In the genomic region with DNA sequence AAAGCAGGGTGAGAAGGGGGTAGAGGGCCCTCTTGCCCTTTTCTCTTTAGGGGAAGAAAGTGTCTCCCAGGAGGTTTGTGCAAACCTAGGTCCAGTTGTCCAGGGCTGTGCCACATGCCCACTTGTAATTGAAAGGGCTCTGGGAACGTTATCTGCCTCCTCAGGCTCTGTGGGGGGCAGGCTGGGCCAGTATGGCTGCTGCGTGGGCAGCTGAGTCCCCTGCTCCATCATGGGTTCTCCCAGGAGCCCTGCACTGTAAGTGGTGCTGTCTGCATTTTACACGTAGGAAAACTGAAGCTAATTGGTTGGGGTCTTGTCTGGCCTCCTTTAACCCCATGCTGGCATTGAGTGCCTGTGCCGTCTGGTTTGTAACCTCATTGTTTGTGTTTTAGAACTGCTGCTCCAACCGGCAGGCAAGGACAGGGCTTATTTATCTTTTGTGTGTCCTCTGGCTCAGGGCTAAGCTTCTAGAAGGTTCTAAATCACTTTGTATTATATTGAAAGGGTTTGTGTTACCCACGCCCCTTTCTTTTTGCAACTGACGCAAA, we compare ENCODE assay signal across 1 cellular context.
TF ChIP-seq lines count a peak whose summit lies in the region.

No MANE protein-coding gene starts in this region.

TF ChIP-seq in K562, 482 proteins besides CTCF, POLR2A, EP300 and RAD21 (continued from another document):
- TF ChIP-seq, protein P1, sequence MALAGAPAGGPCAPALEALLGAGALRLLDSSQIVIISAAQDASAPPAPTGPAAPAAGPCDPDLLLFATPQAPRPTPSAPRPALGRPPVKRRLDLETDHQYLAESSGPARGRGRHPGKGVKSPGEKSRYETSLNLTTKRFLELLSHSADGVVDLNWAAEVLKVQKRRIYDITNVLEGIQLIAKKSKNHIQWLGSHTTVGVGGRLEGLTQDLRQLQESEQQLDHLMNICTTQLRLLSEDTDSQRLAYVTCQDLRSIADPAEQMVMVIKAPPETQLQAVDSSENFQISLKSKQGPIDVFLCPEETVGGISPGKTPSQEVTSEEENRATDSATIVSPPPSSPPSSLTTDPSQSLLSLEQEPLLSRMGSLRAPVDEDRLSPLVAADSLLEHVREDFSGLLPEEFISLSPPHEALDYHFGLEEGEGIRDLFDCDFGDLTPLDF (CRISPR knock-in tag; IDR thresholded peaks at IDR 0.05), result no peak
- TF ChIP-seq NCOR1 (IDR thresholded peaks at IDR 0.05), result no peak
- no peak for TF ChIP-seq MYC (IDR thresholded peaks at IDR 0.05; ENCODE audit: low read depth, low read length)
- TF ChIP-seq MYC (CRISPR knock-in tag; IDR thresholded peaks at IDR 0.05; ENCODE audit: borderline replicate concordance, low read depth), result no peak
TF ChIP-seq in K562: peak in this region for 2.
